Comparison of ENCODE assay signal across 1 cellular context in the genomic region with DNA sequence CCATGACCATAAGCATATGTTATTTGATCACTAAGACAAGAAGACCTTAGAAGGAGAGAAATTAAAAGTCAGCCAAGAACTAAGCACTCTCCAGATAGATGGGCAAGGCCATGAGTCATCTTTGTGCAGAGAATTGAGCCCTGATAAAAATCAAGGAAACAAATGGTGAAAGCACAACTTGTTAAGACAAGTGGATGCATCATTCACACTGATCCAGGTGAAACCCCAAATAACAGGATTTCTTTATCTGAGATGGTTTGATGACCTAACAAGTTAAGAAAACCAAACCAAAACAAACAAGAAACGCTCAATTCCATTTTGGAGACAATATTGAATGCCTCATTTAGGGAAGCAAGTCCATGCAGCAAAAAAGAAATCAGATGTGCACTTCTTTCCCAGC.
TF ChIP-seq lines count a peak whose summit lies in the region.

No MANE protein-coding gene starts in this region.

TF ChIP-seq in K562, 482 proteins besides CTCF, POLR2A, EP300 and RAD21 (continues in another document):
- TF ChIP-seq U2AF2 (optimal IDR thresholded peaks at IDR 0.05; ENCODE audit: low read depth, low read length) (no peak), CBFA2T3 (IDR thresholded peaks at IDR 0.05) (no peak), ELF2 (CRISPR knock-in tag; IDR thresholded peaks at IDR 0.05) (no peak), DACH1 (IDR thresholded peaks at IDR 0.05; ENCODE audit: partially characterized antibody) (no peak), JUND (IDR thresholded peaks at IDR 0.05; ENCODE audit: borderline replicate concordance, low read depth, low read length) (peak; percentile 85), JUND (tag; IDR thresholded peaks at IDR 0.05; ENCODE audit: borderline replicate concordance, low read depth, low read length) (peak; percentile 88; the same call in 1 of the 3 replicates), TAF1 (IDR thresholded peaks at IDR 0.05; ENCODE audit: control insufficient read depth, extremely low read depth, insufficient read depth, low read length, severe bottlenecking) (no peak), SRSF3 (IDR thresholded peaks at IDR 0.05; ENCODE audit: insufficient read depth, low read length) (no peak), ZBED1 (IDR thresholded peaks at IDR 0.05) (no peak), JUN (IDR thresholded peaks at IDR 0.05; ENCODE audit: borderline replicate concordance, low read depth, low read length) (peak; percentile 75), JUN (CRISPR knock-in tag; IDR thresholded peaks at IDR 0.05; ENCODE audit: borderline replicate concordance) (no peak), ZFP36 (IDR thresholded peaks at IDR 0.05; ENCODE audit: low read depth, low read length, partially characterized antibody) (peak; percentile 64), ZNF165 (CRISPR knock-in tag; IDR thresholded peaks at IDR 0.05; ENCODE audit: borderline replicate concordance) (no peak), ZNF408 (CRISPR knock-in tag; IDR thresholded peaks at IDR 0.05; ENCODE audit: low read depth) (no peak), CBX3 (IDR thresholded peaks at IDR 0.05; ENCODE audit: borderline replicate concordance in 1 of 2, low read length in 2 of 2) (no peak), FOSL1 (tag; conservative IDR thresholded peaks at IDR 0.05) (peak; percentile 87), ARID1B (IDR thresholded peaks at IDR 0.05) (no peak), CTBP1 (IDR thresholded peaks at IDR 0.05; ENCODE audit: borderline replicate concordance) (peak; percentile 25; the same call in 1 of the 2 replicates), SOX6 (IDR thresholded peaks at IDR 0.05) (0 out of 2 replicates have a peak, but pooled peaks have one; percentile 34), BRCA1 (IDR thresholded peaks at IDR 0.05) (no peak), BRCA1 (CRISPR knock-in tag; IDR thresholded peaks at IDR 0.05) (no peak), MTA1 (IDR thresholded peaks at IDR 0.05; ENCODE audit: borderline replicate concordance) (no peak), RCOR1 (IDR thresholded peaks at IDR 0.05; ENCODE audit: borderline replicate concordance in 1 of 2, low read depth in 2 of 2, low read length in 2 of 2) (0 out of 4 replicates have a peak, but pooled peaks of 1 of the 2 experiments have one; percentile 20), ZNF76 (CRISPR knock-in tag; IDR thresholded peaks at IDR 0.05; ENCODE audit: borderline replicate concordance) (no peak), ZNF175 (CRISPR knock-in tag; IDR thresholded peaks at IDR 0.05; ENCODE audit: low read depth) (no peak), SIX5 (IDR thresholded peaks at IDR 0.05; ENCODE audit: borderline replicate concordance in 1 of 2, insufficient read depth in 1 of 2, low read depth in 1 of 2, low read length in 2 of 2) (no peak), SREBF1 (IDR thresholded peaks at IDR 0.05; ENCODE audit: borderline replicate concordance, low read depth, low read length) (no peak), ZNF263 (CRISPR knock-in tag; IDR thresholded peaks at IDR 0.05; ENCODE audit: borderline replicate concordance) (no peak), ZNF445 (CRISPR knock-in tag; IDR thresholded peaks at IDR 0.05; ENCODE audit: low read depth) (no peak), NFE2 (IDR thresholded peaks at IDR 0.05; ENCODE audit: low read depth) (no peak), CHD2 (IDR thresholded peaks at IDR 0.05; ENCODE audit: low read depth, low read length) (no peak), NFYB (IDR thresholded peaks at IDR 0.05; ENCODE audit: extremely low read depth, insufficient read length) (no peak), SIRT6 (IDR thresholded peaks at IDR 0.05; ENCODE audit: low read depth, low read length) (no peak), HOXB6 (CRISPR knock-in tag; IDR thresholded peaks at IDR 0.05; ENCODE audit: borderline replicate concordance) (no peak), HDAC2 (IDR thresholded peaks at IDR 0.05) (no peak), ZC3H4 (CRISPR knock-in tag; IDR thresholded peaks at IDR 0.05; ENCODE audit: borderline replicate concordance) (no peak), SAFB2 (IDR thresholded peaks at IDR 0.05; ENCODE audit: borderline replicate concordance, low read depth, low read length, severe bottlenecking) (no peak), ETV5 (CRISPR knock-in tag; IDR thresholded peaks at IDR 0.05; ENCODE audit: low read depth) (no peak), NBN (IDR thresholded peaks at IDR 0.05; ENCODE audit: low read depth) (no peak)
- TF ChIP-seq, protein P1, sequence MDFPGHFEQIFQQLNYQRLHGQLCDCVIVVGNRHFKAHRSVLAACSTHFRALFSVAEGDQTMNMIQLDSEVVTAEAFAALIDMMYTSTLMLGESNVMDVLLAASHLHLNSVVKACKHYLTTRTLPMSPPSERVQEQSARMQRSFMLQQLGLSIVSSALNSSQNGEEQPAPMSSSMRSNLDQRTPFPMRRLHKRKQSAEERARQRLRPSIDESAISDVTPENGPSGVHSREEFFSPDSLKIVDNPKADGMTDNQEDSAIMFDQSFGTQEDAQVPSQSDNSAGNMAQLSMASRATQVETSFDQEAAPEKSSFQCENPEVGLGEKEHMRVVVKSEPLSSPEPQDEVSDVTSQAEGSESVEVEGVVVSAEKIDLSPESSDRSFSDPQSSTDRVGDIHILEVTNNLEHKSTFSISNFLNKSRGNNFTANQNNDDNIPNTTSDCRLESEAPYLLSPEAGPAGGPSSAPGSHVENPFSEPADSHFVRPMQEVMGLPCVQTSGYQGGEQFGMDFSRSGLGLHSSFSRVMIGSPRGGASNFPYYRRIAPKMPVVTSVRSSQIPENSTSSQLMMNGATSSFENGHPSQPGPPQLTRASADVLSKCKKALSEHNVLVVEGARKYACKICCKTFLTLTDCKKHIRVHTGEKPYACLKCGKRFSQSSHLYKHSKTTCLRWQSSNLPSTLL (IDR thresholded peaks at IDR 0.05): no peak
- TF ChIP-seq, protein P2, sequence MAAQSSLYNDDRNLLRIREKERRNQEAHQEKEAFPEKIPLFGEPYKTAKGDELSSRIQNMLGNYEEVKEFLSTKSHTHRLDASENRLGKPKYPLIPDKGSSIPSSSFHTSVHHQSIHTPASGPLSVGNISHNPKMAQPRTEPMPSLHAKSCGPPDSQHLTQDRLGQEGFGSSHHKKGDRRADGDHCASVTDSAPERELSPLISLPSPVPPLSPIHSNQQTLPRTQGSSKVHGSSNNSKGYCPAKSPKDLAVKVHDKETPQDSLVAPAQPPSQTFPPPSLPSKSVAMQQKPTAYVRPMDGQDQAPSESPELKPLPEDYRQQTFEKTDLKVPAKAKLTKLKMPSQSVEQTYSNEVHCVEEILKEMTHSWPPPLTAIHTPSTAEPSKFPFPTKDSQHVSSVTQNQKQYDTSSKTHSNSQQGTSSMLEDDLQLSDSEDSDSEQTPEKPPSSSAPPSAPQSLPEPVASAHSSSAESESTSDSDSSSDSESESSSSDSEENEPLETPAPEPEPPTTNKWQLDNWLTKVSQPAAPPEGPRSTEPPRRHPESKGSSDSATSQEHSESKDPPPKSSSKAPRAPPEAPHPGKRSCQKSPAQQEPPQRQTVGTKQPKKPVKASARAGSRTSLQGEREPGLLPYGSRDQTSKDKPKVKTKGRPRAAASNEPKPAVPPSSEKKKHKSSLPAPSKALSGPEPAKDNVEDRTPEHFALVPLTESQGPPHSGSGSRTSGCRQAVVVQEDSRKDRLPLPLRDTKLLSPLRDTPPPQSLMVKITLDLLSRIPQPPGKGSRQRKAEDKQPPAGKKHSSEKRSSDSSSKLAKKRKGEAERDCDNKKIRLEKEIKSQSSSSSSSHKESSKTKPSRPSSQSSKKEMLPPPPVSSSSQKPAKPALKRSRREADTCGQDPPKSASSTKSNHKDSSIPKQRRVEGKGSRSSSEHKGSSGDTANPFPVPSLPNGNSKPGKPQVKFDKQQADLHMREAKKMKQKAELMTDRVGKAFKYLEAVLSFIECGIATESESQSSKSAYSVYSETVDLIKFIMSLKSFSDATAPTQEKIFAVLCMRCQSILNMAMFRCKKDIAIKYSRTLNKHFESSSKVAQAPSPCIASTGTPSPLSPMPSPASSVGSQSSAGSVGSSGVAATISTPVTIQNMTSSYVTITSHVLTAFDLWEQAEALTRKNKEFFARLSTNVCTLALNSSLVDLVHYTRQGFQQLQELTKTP (IDR thresholded peaks at IDR 0.05; ENCODE audit: low read depth in 1 of 2, partially characterized antibody in 2 of 2): no peak
- TF ChIP-seq, protein P3, sequence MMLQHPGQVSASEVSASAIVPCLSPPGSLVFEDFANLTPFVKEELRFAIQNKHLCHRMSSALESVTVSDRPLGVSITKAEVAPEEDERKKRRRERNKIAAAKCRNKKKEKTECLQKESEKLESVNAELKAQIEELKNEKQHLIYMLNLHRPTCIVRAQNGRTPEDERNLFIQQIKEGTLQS (IDR thresholded peaks at IDR 0.05): peak; percentile 74
- TF ChIP-seq, protein P3 (CRISPR knock-in tag; conservative IDR thresholded peaks at IDR 0.05): no peak
- TF ChIP-seq, protein P4, sequence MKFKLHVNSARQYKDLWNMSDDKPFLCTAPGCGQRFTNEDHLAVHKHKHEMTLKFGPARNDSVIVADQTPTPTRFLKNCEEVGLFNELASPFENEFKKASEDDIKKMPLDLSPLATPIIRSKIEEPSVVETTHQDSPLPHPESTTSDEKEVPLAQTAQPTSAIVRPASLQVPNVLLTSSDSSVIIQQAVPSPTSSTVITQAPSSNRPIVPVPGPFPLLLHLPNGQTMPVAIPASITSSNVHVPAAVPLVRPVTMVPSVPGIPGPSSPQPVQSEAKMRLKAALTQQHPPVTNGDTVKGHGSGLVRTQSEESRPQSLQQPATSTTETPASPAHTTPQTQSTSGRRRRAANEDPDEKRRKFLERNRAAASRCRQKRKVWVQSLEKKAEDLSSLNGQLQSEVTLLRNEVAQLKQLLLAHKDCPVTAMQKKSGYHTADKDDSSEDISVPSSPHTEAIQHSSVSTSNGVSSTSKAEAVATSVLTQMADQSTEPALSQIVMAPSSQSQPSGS (CRISPR knock-in tag; IDR thresholded peaks at IDR 0.05): no peak
- TF ChIP-seq, protein P5, sequence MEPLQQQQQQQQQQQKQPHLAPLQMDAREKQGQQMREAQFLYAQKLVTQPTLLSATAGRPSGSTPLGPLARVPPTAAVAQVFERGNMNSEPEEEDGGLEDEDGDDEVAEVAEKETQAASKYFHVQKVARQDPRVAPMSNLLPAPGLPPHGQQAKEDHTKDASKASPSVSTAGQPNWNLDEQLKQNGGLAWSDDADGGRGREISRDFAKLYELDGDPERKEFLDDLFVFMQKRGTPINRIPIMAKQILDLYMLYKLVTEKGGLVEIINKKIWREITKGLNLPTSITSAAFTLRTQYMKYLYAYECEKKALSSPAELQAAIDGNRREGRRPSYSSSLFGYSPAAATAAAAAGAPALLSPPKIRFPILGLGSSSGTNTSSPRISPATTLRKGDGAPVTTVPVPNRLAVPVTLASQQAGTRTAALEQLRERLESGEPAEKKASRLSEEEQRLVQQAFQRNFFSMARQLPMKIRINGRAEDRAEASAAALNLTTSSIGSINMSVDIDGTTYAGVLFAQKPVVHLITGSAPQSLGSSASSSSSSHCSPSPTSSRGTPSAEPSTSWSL (CRISPR knock-in tag; IDR thresholded peaks at IDR 0.05; ENCODE audit: borderline replicate concordance): no peak
- TF ChIP-seq, protein P6, sequence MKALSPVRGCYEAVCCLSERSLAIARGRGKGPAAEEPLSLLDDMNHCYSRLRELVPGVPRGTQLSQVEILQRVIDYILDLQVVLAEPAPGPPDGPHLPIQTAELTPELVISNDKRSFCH (CRISPR knock-in tag; IDR thresholded peaks at IDR 0.05): no peak
- TF ChIP-seq, protein P6 (tag; IDR thresholded peaks at IDR 0.05): no peak
- TF ChIP-seq, protein P7, sequence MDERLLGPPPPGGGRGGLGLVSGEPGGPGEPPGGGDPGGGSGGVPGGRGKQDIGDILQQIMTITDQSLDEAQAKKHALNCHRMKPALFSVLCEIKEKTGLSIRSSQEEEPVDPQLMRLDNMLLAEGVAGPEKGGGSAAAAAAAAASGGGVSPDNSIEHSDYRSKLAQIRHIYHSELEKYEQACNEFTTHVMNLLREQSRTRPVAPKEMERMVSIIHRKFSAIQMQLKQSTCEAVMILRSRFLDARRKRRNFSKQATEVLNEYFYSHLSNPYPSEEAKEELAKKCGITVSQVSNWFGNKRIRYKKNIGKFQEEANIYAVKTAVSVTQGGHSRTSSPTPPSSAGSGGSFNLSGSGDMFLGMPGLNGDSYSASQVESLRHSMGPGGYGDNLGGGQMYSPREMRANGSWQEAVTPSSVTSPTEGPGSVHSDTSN (CRISPR knock-in tag; IDR thresholded peaks at IDR 0.05; ENCODE audit: low read depth): no peak
- TF ChIP-seq, protein P7 (tag; conservative IDR thresholded peaks at IDR 0.05; ENCODE audit: low read depth): no peak
- TF ChIP-seq, protein P8, sequence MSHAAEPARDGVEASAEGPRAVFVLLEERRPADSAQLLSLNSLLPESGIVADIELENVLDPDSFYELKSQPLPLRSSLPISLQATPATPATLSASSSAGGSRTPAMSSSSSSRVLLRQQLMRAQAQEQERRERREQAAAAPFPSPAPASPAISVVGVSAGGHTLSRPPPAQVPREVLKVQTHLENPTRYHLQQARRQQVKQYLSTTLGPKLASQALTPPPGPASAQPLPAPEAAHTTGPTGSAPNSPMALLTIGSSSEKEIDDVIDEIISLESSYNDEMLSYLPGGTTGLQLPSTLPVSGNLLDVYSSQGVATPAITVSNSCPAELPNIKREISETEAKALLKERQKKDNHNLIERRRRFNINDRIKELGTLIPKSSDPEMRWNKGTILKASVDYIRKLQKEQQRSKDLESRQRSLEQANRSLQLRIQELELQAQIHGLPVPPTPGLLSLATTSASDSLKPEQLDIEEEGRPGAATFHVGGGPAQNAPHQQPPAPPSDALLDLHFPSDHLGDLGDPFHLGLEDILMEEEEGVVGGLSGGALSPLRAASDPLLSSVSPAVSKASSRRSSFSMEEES (CRISPR knock-in tag; IDR thresholded peaks at IDR 0.05): no peak
